1 cellular context compared by ENCODE assay signal in the genomic region with DNA sequence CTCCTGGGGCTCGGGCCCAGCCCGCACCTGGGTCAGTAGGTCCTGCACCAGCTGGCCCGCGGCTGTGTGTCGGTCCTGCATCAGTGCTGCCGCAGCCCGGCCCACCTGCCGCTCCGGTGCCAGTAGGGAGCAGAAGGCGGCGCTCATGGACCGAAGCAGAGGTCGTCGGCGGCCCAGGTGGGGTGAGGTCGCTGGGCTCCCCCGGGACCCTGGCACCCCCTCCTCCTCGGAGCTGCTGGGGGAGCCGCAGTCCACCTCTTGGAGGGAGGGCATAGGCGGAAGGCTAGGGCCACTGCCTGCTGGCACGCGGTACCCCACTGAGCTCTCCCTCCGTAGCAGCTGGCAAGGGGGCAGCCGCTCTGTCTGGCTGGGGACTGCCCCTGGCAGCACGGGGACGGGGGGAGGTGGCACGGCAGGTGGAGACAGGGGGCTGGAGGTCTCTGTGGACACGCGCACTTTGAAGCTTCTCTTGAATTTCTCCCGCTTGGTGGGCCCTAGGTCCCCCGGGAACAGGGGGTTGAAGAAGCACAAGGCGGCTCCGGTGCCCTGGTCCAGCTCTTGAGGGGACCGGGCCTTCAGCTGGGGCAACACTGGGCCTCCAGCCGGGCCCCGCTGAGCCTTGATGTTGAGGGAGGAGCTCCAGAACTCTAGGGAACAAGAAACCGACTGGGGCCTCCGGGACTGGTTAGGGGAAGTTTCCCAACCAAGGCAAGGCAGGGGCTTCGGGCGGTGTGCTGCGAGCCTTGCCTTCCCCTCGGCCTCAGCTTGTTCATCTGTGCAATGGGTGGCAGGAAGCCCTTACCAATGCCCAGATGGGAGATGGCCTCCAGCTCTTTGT.
A peak's percentile ranks its signal among the peaks of the same experiment; 100 is the strongest.
TF ChIP-seq lines count a peak whose summit lies in the region.

No MANE protein-coding gene starts in this region.

TF ChIP-seq in GM12878, 131 proteins besides CTCF, POLR2A, EP300 and RAD21:
- peak; percentile 50; the same call in 1 of the 2 replicates for TF ChIP-seq SMARCA5 (IDR thresholded peaks at IDR 0.05)
- no peak for TF ChIP-seq POLR2AphosphoS2 (IDR thresholded peaks at IDR 0.05; ENCODE audit: low read depth, low read length)
- peak; percentile 14 for TF ChIP-seq MEF2B (IDR thresholded peaks at IDR 0.05; ENCODE audit: partially characterized antibody, poor library complexity, severe bottlenecking)
